In genomic region chr17:56350592-56350991, GRCh38 we compare ENCODE assay signal across 1 cellular context.
TF ChIP-seq lines count a peak whose summit lies in the region.

No MANE protein-coding gene starts in this region.

TF ChIP-seq in SK-N-SH, 30 proteins besides CTCF, POLR2A, EP300 and RAD21 (continued from another document):
- TF ChIP-seq ZBTB33 (IDR thresholded peaks at IDR 0.05; ENCODE audit: borderline replicate concordance, low read depth), result no peak
- TF ChIP-seq NRF1 (IDR thresholded peaks at IDR 0.05; ENCODE audit: low read depth, low read length), result no peak
- no peak for TF ChIP-seq JUND (IDR thresholded peaks at IDR 0.05)
- TF ChIP-seq MAX (IDR thresholded peaks at IDR 0.05; ENCODE audit: low read depth), result no peak
- no peak for TF ChIP-seq RXRA (IDR thresholded peaks at IDR 0.05; ENCODE audit: borderline replicate concordance, low read depth)
- TF ChIP-seq CHD2 (IDR thresholded peaks at IDR 0.05; ENCODE audit: low read length, partially characterized antibody), result no peak
- no peak for TF ChIP-seq FOSL2 (IDR thresholded peaks at IDR 0.05; ENCODE audit: borderline replicate concordance, low read depth)
- TF ChIP-seq USF1 (IDR thresholded peaks at IDR 0.05; ENCODE audit: borderline replicate concordance, low read depth), result no peak
- no peak for TF ChIP-seq SMC3 (IDR thresholded peaks at IDR 0.05; ENCODE audit: low read depth, low read length)
- no peak for TF ChIP-seq FOXJ3 (CRISPR knock-in tag; IDR thresholded peaks at IDR 0.05)
- no peak for TF ChIP-seq MEF2A (IDR thresholded peaks at IDR 0.05; ENCODE audit: borderline replicate concordance, low read depth)
- no peak for TF ChIP-seq GATA2 (CRISPR knock-in tag; IDR thresholded peaks at IDR 0.05)
- TF ChIP-seq TEAD4 (IDR thresholded peaks at IDR 0.05; ENCODE audit: borderline replicate concordance, insufficient read depth), result no peak
- TF ChIP-seq POLR2AphosphoS5 (IDR thresholded peaks at IDR 0.05; ENCODE audit: low read depth, low read length), result no peak
